Comparison of ENCODE assay signal across 9 cellular contexts in the genomic region with DNA sequence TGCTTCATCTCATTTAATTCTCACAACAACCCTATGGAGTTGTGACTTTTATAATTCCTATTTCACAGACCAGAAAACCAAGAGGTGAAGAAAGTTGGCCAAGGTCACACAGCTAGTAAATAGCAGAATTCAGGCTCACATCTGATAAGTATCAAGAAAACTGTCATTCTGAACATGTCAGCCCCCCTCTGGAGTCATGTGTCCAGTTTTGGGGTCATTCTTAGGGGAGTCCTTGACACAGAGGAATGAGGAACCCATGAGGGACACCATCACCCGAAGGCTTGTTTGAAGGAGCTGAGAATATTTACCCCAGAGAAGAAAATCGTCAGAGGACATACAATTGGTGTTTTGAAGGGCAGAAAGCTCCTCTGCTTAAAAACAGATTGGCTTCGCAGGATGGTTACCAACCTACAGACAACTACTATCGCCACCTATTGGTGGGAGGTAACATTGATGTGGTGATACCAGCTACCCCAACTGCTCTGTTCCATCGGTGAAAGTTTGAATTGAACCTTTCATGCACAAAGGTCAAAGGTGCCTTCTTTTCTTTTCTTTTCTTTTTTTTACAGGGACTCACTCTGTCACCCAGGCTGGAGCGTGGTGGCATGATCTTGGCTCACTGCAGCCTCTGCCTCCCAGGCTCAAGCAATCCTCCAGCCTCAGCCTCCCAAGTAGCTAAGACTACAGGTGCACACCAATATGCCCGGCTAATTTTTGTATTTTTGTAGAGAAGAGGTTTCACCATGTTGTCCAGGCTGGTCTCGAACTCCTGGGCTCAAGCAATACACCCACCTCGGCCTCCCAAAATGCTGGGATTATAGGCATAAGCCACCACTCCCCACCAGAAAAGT. TPM values are rescaled to one million over a fixed set of nuclear protein-coding genes. Genes with fewer than 3 reads are reported as not detected.
DNase-seq lines count a peak whose midpoint lies in the region; ATAC-seq and TF ChIP-seq lines count a peak whose summit lies in the region.
"Had no signal": no experiment of that assay in that cellular context is flagged by ENCODE, and none has a peak within 500 bp of the region (broad histone marks: within the 10 kb centered on the region; RNA-seq: fewer than 3 reads in every experiment).

No MANE protein-coding gene starts in this region.

- no peaks in the 10 kb centered on the region for H3K4me1 ChIP-seq in NT2/D1 (ENCODE audit: insufficient read depth, insufficient read length)
- H3K4me1 ChIP-seq in uterus = no peaks in the 10 kb centered on the region

- H3F3A ChIP-seq in neural cell (ENCODE audit: insufficient read depth, low read length, poor library complexity, severe bottlenecking) = no peaks in the 10 kb centered on the region

- no peaks in the 10 kb centered on the region for H3K9me3 ChIP-seq in NT2/D1 (ENCODE audit: insufficient read depth, low read length)
- no peaks in the 10 kb centered on the region for H3K9me3 ChIP-seq in neural cell (ENCODE audit: low read length)
- no peaks in the 10 kb centered on the region for H3K9me3 ChIP-seq in uterus
- H3K9me3 ChIP-seq: SJSA1 had no signal

- no peak for TF ChIP-seq RAD21 in neural cell (conservative IDR thresholded peaks at IDR 0.05)

- no peaks in the 10 kb centered on the region for H3K79me2 ChIP-seq in neural cell (replicated peaks; ENCODE audit: insufficient read depth, low read length)

- DNase-seq in DMS153 treated with DMSO at 0.1 percent for 48 hours (lab: John Stamatoyannopoulos, UW; ENCODE audit: unreplicated experiment) (peak; percentile 59), HT1080 (ENCODE audit: low read depth) (peak; percentile 43), NT2/D1 (ENCODE audit: low read depth, low spot score) (peak; percentile 54), fibroblast of gingiva (ENCODE audit: low read depth) (peak; percentile 39), uterus (no peak)
- DNase-seq in activated CD8-positive, alpha-beta memory T cell treated with anti-CD3 and anti-CD28 coated beads, Interleukin-2, amount 50 U/mL, for 1 hour (ENCODE audit: extremely low read depth) = peak; percentile 37

- no peak overlapping the region for H2AFZ ChIP-seq in neural cell (ENCODE audit: low read depth, low read length)

- H3K9me2 ChIP-seq in neural cell (ENCODE audit: insufficient read depth, low read length) = no peaks in the 10 kb centered on the region

- H4K20me1 ChIP-seq in neural cell (ENCODE audit: insufficient read depth) = no peaks in the 10 kb centered on the region

- H3K27me3 ChIP-seq in NT2/D1 (ENCODE audit: insufficient read depth, insufficient read length) (no peaks in the 10 kb centered on the region), neural cell (ENCODE audit: insufficient read depth, low read depth, low read length) (no peaks in the 10 kb centered on the region), uterus (no peaks in the 10 kb centered on the region)
- H3K27me3 ChIP-seq: SJSA1 had no signal

- TF ChIP-seq CTCF in neural cell (IDR thresholded peaks at IDR 0.05; ENCODE audit: poor library complexity, severe bottlenecking) (peak; percentile 52), uterus (IDR thresholded peaks at IDR 0.05) (peak; percentile 38 to 62 (median 53))

- H3K36me3 ChIP-seq in NT2/D1 (ENCODE audit: insufficient read depth, insufficient read length, low read length) = no peaks in the 10 kb centered on the region
- H3K36me3 ChIP-seq in neural cell (ENCODE audit: insufficient read depth, low read length) = no peaks in the 10 kb centered on the region
- no peaks in the 10 kb centered on the region for H3K36me3 ChIP-seq in uterus
- H3K36me3 ChIP-seq: SJSA1 had no signal

- H3K4me3 ChIP-seq in NT2/D1 (ENCODE audit: insufficient read length, low read depth) (no peak overlapping the region), neural cell (ENCODE audit: low read length) (no peak overlapping the region), uterus (no peak overlapping the region)
- H3K4me3 ChIP-seq: SJSA1 had no signal

- H3K9ac ChIP-seq in NT2/D1 (ENCODE audit: insufficient read length, low read depth) (no peak overlapping the region), neural cell (ENCODE audit: low read length) (no peak overlapping the region)

- ATAC-seq in HG03095 (IDR thresholded peaks at IDR 0.05; ENCODE audit: unreplicated experiment) = no peak

- intact Hi-C loops in uterus (cut with DNase I; ENCODE audit: low total_unique reads) = no loop called here

- no peak overlapping the region for H3K27ac ChIP-seq in neural cell (ENCODE audit: low read length)
- H3K27ac ChIP-seq in uterus = no peak overlapping the region
- H3K27ac ChIP-seq: SJSA1 had no signal

- TF ChIP-seq EP300 in neural cell (conservative IDR thresholded peaks at IDR 0.05; ENCODE audit: poor library complexity, severe bottlenecking) = no peak

- no peak overlapping the region for H3K4me2 ChIP-seq in neural cell (ENCODE audit: low read length)

- no peak for TF ChIP-seq POLR2A in uterus (IDR thresholded peaks at IDR 0.05)

TF ChIP-seq in neural cell, 6 proteins besides CTCF, POLR2A, EP300 and RAD21:
- TF ChIP-seq SMC3 (conservative IDR thresholded peaks at IDR 0.05; ENCODE audit: poor library complexity) (no peak), POLR2AphosphoS5 (IDR thresholded peaks at IDR 0.05) (no peak), EZH2 (IDR thresholded peaks at IDR 0.05; ENCODE audit: borderline replicate concordance, insufficient read depth, low read length, poor library complexity, severe bottlenecking) (no peak), REST (IDR thresholded peaks at IDR 0.05; ENCODE audit: borderline replicate concordance) (no peak), TAF1 (IDR thresholded peaks at IDR 0.05; ENCODE audit: low read depth) (no peak), MXI1 (conservative IDR thresholded peaks at IDR 0.05; ENCODE audit: poor library complexity, severe bottlenecking) (no peak)

RNA-seq across cellular contexts. Expression of gene NCMAP, which starts 31.3 kb away (rescaled TPM):
- total RNA-seq in HT1080 (2014; rRNA removed; shearing (Covaris generic)) = not detected in 2 replicates
- not detected in 2 replicates for polyA plus RNA-seq in HT1080 (2015; cell fraction: cytosol; rRNA removed)
- not detected in 2 replicates for polyA plus RNA-seq in HT1080 (2015; cell fraction: nucleus; rRNA removed)
- polyA plus RNA-seq in neural cell = not detected in 2 replicates
- polyA minus RNA-seq in neural cell = not detected in 2 replicates
- under 1 TPM in 2 of 4 donors, not detected in 2; 0.18 to 0.48 TPM for total RNA-seq in uterus

RNA-seq across cellular contexts. Expression of gene SRRM1, which starts 55.9 kb away (rescaled TPM):
- 26.1 and 31.7 TPM in 2 replicates for total RNA-seq in HT1080 (2014; rRNA removed; shearing (Covaris generic))
- 88.5 and 104 TPM in 2 replicates for polyA plus RNA-seq in HT1080 (2015; cell fraction: cytosol; rRNA removed)
- polyA plus RNA-seq in HT1080 (2015; cell fraction: nucleus; rRNA removed) = 276 and 314 TPM in 2 replicates
- polyA plus RNA-seq in neural cell = 37.1 and 38.7 TPM in 2 replicates
- polyA minus RNA-seq in neural cell = 66.7 and 80.3 TPM in 2 replicates
- 100 to 1,000 TPM in 2 of 4 donors, 10 to 100 TPM in 2; 92.6 to 177 (median 129) TPM for total RNA-seq in uterus

Comparison
In these comparisons a context has a peak if more than half of its experiments do, and no peak if none do; other contexts are left out.
1. DNase-seq: peak in DMS153 treated with DMSO at 0.1 percent for 48 hours (single experiment), HT1080 (single experiment), NT2/D1 (single experiment), activated CD8-positive, alpha-beta memory T cell treated with anti-CD3 and anti-CD28 coated beads, Interleukin-2, amount 50 U/mL, for 1 hour (single experiment) and fibroblast of gingiva (single experiment); none in uterus (0 of 2).